30 cellular contexts compared by ENCODE assay signal in genomic region chr1:187443939-187444338, GRCh38.
"Had no signal": no experiment of that assay in that cellular context is flagged by ENCODE, and none has a peak within 500 bp of the region (broad histone marks: within the 10 kb centered on the region; RNA-seq: fewer than 3 reads in every experiment).

No MANE protein-coding gene starts in this region.

- ATAC-seq: esophagus mucosa; foreskin keratinocyte; heart right ventricle; left ventricle myocardium superior; mucosa of descending colon; stimulated activated naive B cell treated with anti-CD40 and anti-IgM and Interleukin-4, amounts not matched to agents 10 μg/mL and 1 μg/mL and 100 μg/mL, for 72 hours had no signal

- H3K4me3 Mint-ChIP-seq: dendritic cell treated with granulocyte-macrophage colony-stimulating factor and Interleukin-4, amounts not matched to agents 40 ng/mL and 50 ng/mL, for 4 days; endodermal cell; immature natural killer cell; mesothelial cell of epicardium; naive B cell; nephron; neural progenitor cell; stimulated activated naive B cell treated with anti-CD40 and anti-IgM and Interleukin-4, amounts not matched to agents 10 μg/mL and 1 μg/mL and 100 μg/mL, for 72 hours; stimulated activated naive CD8-positive, alpha-beta T cell treated with anti-CD3 and anti-CD28 coated beads, Interleukin-15, Interleukin-2, amounts not matched to agents 100 ng/mL and 50 ng/mL, for 24 hours had no signal

- H3K36me3 Mint-ChIP-seq: mesothelial cell of epicardium; naive B cell; neural progenitor cell; stimulated activated naive B cell treated with anti-CD40 and anti-IgM and Interleukin-4, amounts not matched to agents 10 μg/mL and 1 μg/mL and 100 μg/mL, for 72 hours had no signal

- H2AFZ ChIP-seq: neural progenitor cell, parathyroid adenoma had no signal

- DNase-seq: colonic mucosa; effector CD8-positive, alpha-beta T cell; endodermal cell; foreskin keratinocyte; glutamatergic neuron; heart right ventricle; hippocampal formation; immature natural killer cell; islet precursor cell; kidney glomerular epithelial cell; left ventricle myocardium superior; mesenchymal stem cell; mucosa of descending colon; naive B cell; sigmoid colon; stimulated activated naive B cell treated with anti-CD40 and anti-IgM and Interleukin-4, amounts not matched to agents 10 μg/mL and 1 μg/mL and 100 μg/mL, for 72 hours; upper lobe of left lung had no signal

- H3K27me3 ChIP-seq: colonic mucosa, foreskin keratinocyte, heart right ventricle, neural progenitor cell, right atrium auricular region, sigmoid colon, tibial nerve, upper lobe of left lung had no signal

- H3K9me3 Mint-ChIP-seq: endodermal cell; mesothelial cell of epicardium; nephron; neural progenitor cell; stimulated activated naive B cell treated with anti-CD40 and anti-IgM and Interleukin-4, amounts not matched to agents 10 μg/mL and 1 μg/mL and 100 μg/mL, for 72 hours had no signal

- H3K4me1 ChIP-seq: colonic mucosa, foreskin keratinocyte, heart right ventricle, parathyroid adenoma, right atrium auricular region, sigmoid colon, tibial nerve, upper lobe of left lung had no signal

- H3K27ac Mint-ChIP-seq: dendritic cell treated with granulocyte-macrophage colony-stimulating factor and Interleukin-4, amounts not matched to agents 40 ng/mL and 50 ng/mL, for 4 days; endodermal cell; immature natural killer cell; mesothelial cell of epicardium; nephron; neural progenitor cell; progenitor cell of endocrine pancreas; stimulated activated naive B cell treated with anti-CD40 and anti-IgM and Interleukin-4, amounts not matched to agents 10 μg/mL and 1 μg/mL and 100 μg/mL, for 72 hours; stimulated activated naive CD8-positive, alpha-beta T cell treated with anti-CD3 and anti-CD28 coated beads, Interleukin-15, Interleukin-2, amounts not matched to agents 100 ng/mL and 50 ng/mL, for 24 hours had no signal

- H3K79me2 ChIP-seq: parathyroid adenoma had no signal

- H3K4me2 ChIP-seq: neural progenitor cell had no signal

- H3K4me3 ChIP-seq: colonic mucosa, heart right ventricle, lung, mucosa of descending colon, neural progenitor cell, right atrium auricular region, sigmoid colon, thoracic aorta, tibial nerve, upper lobe of left lung had no signal

- H3K27ac ChIP-seq: colonic mucosa, epithelial cell of prostate, foreskin keratinocyte, heart right ventricle, neural progenitor cell, parathyroid adenoma, right atrium auricular region, sigmoid colon, thoracic aorta, tibial nerve, upper lobe of left lung had no signal

- H3K27me3 Mint-ChIP-seq: dendritic cell treated with granulocyte-macrophage colony-stimulating factor and Interleukin-4, amounts not matched to agents 40 ng/mL and 50 ng/mL, for 4 days; naive B cell; progenitor cell of endocrine pancreas; stimulated activated naive B cell treated with anti-CD40 and anti-IgM and Interleukin-4, amounts not matched to agents 10 μg/mL and 1 μg/mL and 100 μg/mL, for 72 hours; stimulated activated naive CD8-positive, alpha-beta T cell treated with anti-CD3 and anti-CD28 coated beads, Interleukin-15, Interleukin-2, amounts not matched to agents 100 ng/mL and 50 ng/mL, for 24 hours had no signal

- H3K36me3 ChIP-seq: colonic mucosa, heart right ventricle, neural progenitor cell, right atrium auricular region, sigmoid colon, thoracic aorta, tibial nerve, upper lobe of left lung had no signal

- H3K4me1 Mint-ChIP-seq: immature natural killer cell; mesothelial cell of epicardium; naive B cell; nephron; neural progenitor cell; stimulated activated naive B cell treated with anti-CD40 and anti-IgM and Interleukin-4, amounts not matched to agents 10 μg/mL and 1 μg/mL and 100 μg/mL, for 72 hours had no signal
